ENCODE assay signal across 8 cellular contexts in the genomic region with DNA sequence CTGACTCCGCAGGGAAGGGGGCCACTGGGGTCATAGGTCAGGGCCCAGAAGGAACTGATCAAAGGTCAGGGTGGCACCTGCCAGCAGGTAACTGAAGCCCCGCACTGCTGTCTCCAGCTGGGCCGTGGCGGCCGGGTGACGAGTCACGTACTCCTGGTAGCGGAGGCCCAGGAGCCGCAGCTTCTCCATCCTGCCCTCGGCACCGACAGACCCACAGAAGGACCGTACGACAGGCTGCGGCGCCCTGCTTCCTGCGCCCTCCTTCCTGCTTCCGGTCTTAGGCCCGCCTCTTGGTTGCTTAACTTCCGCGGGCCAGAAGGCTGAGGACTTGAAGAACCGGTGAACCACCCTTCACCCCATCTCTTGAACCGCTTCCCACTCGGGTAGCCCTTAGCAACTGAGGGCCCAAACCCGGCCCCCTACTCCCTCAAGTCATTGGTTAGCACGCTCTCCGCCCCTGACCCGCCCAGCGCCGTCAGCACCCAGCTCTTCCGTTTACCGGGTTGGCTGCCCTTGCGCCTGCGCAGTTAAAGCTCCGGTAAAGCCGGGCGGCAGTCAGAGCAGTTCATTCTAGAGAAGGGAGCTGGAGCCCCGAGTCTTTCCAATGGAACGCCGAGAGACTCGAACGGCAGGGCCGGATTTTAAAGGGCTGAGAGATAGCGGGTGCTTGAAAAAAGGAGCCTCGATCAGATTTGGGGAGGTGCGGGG. TPM values are rescaled to one million over a fixed set of nuclear protein-coding genes. Genes with fewer than 3 reads are reported as not detected.
DNase-seq lines count a peak whose midpoint lies in the region; ATAC-seq and TF ChIP-seq lines count a peak whose summit lies in the region.

A gene (minus strand): TSS at position 255 of the 708 bp plus-strand sequence. CDS start 66 bp downstream, at position 189.

- TF ChIP-seq CTCF in prostate gland (IDR thresholded peaks at IDR 0.05), result no peak

- peak within 1 kb of the TSS; percentile 96 for H3K4me3 Mint-ChIP-seq in T-helper 17 cell

- WGBS in prostate gland, result under 1% methylated on average over 28 of the region's 45 CpGs
- under 1% methylated on average over 45 of the region's 45 CpGs for WGBS in urinary bladder

- H3K36me3 ChIP-seq in prostate gland (peaks cover 0 to 10% of the 10 kb centered on the region in 2 donors), urinary bladder (ENCODE audit: insufficient read depth) (no peaks in the 10 kb centered on the region)

- intact Hi-C loops in left ventricle myocardium superior (cut with micrococcal nuclease), result no loop called here
- intact Hi-C loops in prostate gland (cut with DNase I), result loop anchor here (5.0 kb wide), 1 partner anchor 70 kb away; a partner anchor contains a TSS

- H3K27ac ChIP-seq in prostate gland, result peak within 1 kb of the TSS; percentile 89 to 90
- H3K27ac ChIP-seq in urinary bladder (ENCODE audit: low read depth), result peak within 1 kb of the TSS; percentile 46

- ATAC-seq in HG02885 (IDR thresholded peaks at IDR 0.05; ENCODE audit: poor library complexity, unreplicated experiment), result peak; percentile 89
- ATAC-seq in T-helper 17 cell, result peak; percentile 91
- peak; percentile 93 for ATAC-seq in left ventricle myocardium superior

- H3K9me3 ChIP-seq in T-helper 17 cell (ENCODE audit: control insufficient read depth, low read length, poor library complexity, severe bottlenecking) (no peaks in the 10 kb centered on the region), prostate gland (no peaks in the 10 kb centered on the region)

- H3K27ac Mint-ChIP-seq in T-helper 17 cell, result peak within 1 kb of the TSS; percentile 95

- H3K4me3 ChIP-seq in prostate gland (peak within 1 kb of the TSS; percentile 60 to 74), urinary bladder (ENCODE audit: low read depth, low read length) (peak within 1 kb of the TSS; percentile 73)

- H3K27me3 Mint-ChIP-seq in T-helper 17 cell, result no peaks in the 10 kb centered on the region

- peak; percentile 88 for TF ChIP-seq POLR2A in GM15510 (IDR thresholded peaks at IDR 0.05; ENCODE audit: borderline replicate concordance, extremely low read depth, insufficient read length)
- peak; percentile 85 for TF ChIP-seq POLR2A in prostate gland (IDR thresholded peaks at IDR 0.05)

- peaks cover 4% of the 10 kb centered on the region for H3K36me3 Mint-ChIP-seq in T-helper 17 cell (ENCODE audit: low read depth)

- peaks cover 21% of the 10 kb centered on the region for H3K4me1 ChIP-seq in prostate gland (replicated peaks)
- H3K4me1 ChIP-seq in urinary bladder (ENCODE audit: insufficient read depth), result peaks cover 2% of the 10 kb centered on the region

- no peaks in the 10 kb centered on the region for H3K27me3 ChIP-seq in prostate gland (replicated peaks; ENCODE audit: insufficient read depth)

- peaks cover 41% of the 10 kb centered on the region for H3K4me1 Mint-ChIP-seq in T-helper 17 cell

- DNase-seq in NCI-H1694 treated with DMSO at 0.1 percent for 48 hours (lab: John Stamatoyannopoulos, UW) (peak; percentile 92), T-helper 17 cell (peak; percentile 89 to 96 (median 91)), amygdala (lab: John Stamatoyannopoulos, UW) (peak; percentile 74 to 98 (median 95)), left ventricle myocardium superior (peak; percentile 97), prostate gland (ENCODE audit: low spot score) (peak; percentile 99)

RNA-seq across cellular contexts. Expression of the gene that starts here (rescaled TPM):
- 10 to 100 TPM; 59.1 to 64.2 TPM for total RNA-seq in T-helper 17 cell
- total RNA-seq in left ventricle myocardium superior, result 8.6 TPM
- 10 to 100 TPM; 31.8 to 35.4 TPM for total RNA-seq in prostate gland
- total RNA-seq in urinary bladder, result 10.5 TPM
- polyA plus RNA-seq in urinary bladder, result 41.5 TPM

Comparison
In these comparisons a context has a peak if more than half of its experiments do, and no peak if none do; other contexts are left out.
1. Peak in every context shown above with its lines: DNase-seq, ATAC-seq, H3K4me3 ChIP-seq and H3K27ac ChIP-seq.